ENCODE assay signal across 8 cellular contexts in genomic region chr1:222815367-222815765, GRCh38. TPM values are rescaled to one million over a fixed set of nuclear protein-coding genes. Genes with fewer than 3 reads are reported as not detected.
DNase-seq lines count a peak whose midpoint lies in the region; ATAC-seq, FAIRE-seq and TF ChIP-seq lines count a peak whose summit lies in the region.

No MANE protein-coding gene starts in this region.

- H3K56ac ChIP-seq in H1 (replicated peaks; ENCODE audit: insufficient read length, low read depth, low read length), result no peak overlapping the region

- no peak overlapping the region for H2BK120ac ChIP-seq in H1 (replicated peaks; ENCODE audit: low read depth, low read length)

- no peak overlapping the region for H4K91ac ChIP-seq in H1 (replicated peaks; ENCODE audit: insufficient read length, low read length)

- CTCF ChIA-PET in AG04449 (lab: Yijun Ruan, JAX), result interaction anchor here (0.9 to 2.6 kb wide), 3 partner anchors 22 to 308 kb away, joined by 3 to 8 read pairs (median 3); no protein-coding TSS in a partner anchor
- CTCF ChIA-PET in activated B cell treated with CpG ODN at 0.5 μM for 24 hours (lab: Charles Lee), result interaction anchor here (0.7 kb wide), 1 partner anchor 309 kb away, joined by 3 read pairs; no protein-coding TSS in a partner anchor
- CTCF ChIA-PET in H1 (lab: Charles Lee; ENCODE audit: partially characterized antibody), result interaction anchor here (0.6 kb wide), 1 partner anchor 233 kb away, joined by 3 read pairs; no protein-coding TSS in a partner anchor
- CTCF ChIA-PET in naive thymus-derived CD4-positive, alpha-beta T cell (lab: Charles Lee), result interaction anchor here (0.8 kb wide), 1 partner anchor 19 kb away, joined by 4 read pairs; no protein-coding TSS in a partner anchor

- peaks cover 0 to 4% (median 0%) of the 10 kb centered on the region in 4 experiments; a peak in 2 of 7 replicates for H3K4me1 ChIP-seq in H1 (replicated peaks in 1 of 4; ENCODE audit: control insufficient read depth in 3 of 4, insufficient read depth in 4 of 4, low read length in 3 of 4)
- no peaks in the 10 kb centered on the region for H3K4me1 ChIP-seq in naive thymus-derived CD4-positive, alpha-beta T cell (ENCODE audit: control insufficient read depth in 2 of 2, insufficient read depth in 2 of 2, low read length in 2 of 2)
- peaks cover 7 to 48% (median 27%) of the 10 kb centered on the region in 4 donors for H3K4me1 ChIP-seq in stomach

- peak overlapping the region; percentile 90 for H2AFZ ChIP-seq in H1 (ENCODE audit: low read length)

- H3K23me2 ChIP-seq in H1 (ENCODE audit: low read depth, low read length), result peaks cover 7% of the 10 kb centered on the region

- peaks cover 6% of the 10 kb centered on the region for H3K36me3 Mint-ChIP-seq in activated B cell treated with CpG ODN at 0.5 μM for 24 hours (ENCODE audit: low read depth)
- H3K36me3 Mint-ChIP-seq in naive thymus-derived CD4-positive, alpha-beta T cell, result peaks cover 0 to 4% (median 0%) of the 10 kb centered on the region in 5 donors

- H3K4me3 ChIP-seq in AG04449 (ENCODE audit: low read depth, low read length), result peak overlapping the region; percentile 77
- H3K4me3 ChIP-seq in H1 (ENCODE audit: extremely low read depth in 1 of 4, insufficient read depth in 2 of 4, low read depth in 3 of 4, low read length in 4 of 4), result peak overlapping the region; percentile 80 to 100 (median 83)
- peak overlapping the region; percentile 77 for H3K4me3 ChIP-seq in naive thymus-derived CD4-positive, alpha-beta T cell (ENCODE audit: low read length)
- H3K4me3 ChIP-seq in stomach, result peak overlapping the region; percentile 62 to 94 (median 88)

- 2% methylated on average over 16 of the region's 16 CpGs; no CpG with 5 or more reads in 1 of the 2 experiments for WGBS in H1 (ENCODE audit: extremely low coverage in 1 of 2, insufficient coverage in 1 of 2, insufficient read length in 1 of 2, insufficient replicate concordance in 2 of 2, low coverage in 1 of 2, low lambda C conversion rate in 2 of 2, missing lambda C conversion rate in 1 of 2), 2 experiments
- WGBS in stomach, 5 donors, result 0 to 2% (median 2%) methylated on average over 16 of the region's 16 CpGs

- peak overlapping the region; percentile 8; the same call in 1 of the 2 replicates for H3K27ac ChIP-seq in H1 (ENCODE audit: low read depth, low read length)
- peak overlapping the region; percentile 78 for H3K27ac ChIP-seq in naive thymus-derived CD4-positive, alpha-beta T cell (ENCODE audit: low read depth, low read length)
- H3K27ac ChIP-seq in stomach, result peak overlapping the region; percentile 76 to 96 (median 94)

- peak overlapping the region; percentile 84 for H3K27ac Mint-ChIP-seq in activated B cell treated with CpG ODN at 0.5 μM for 24 hours
- H3K27ac Mint-ChIP-seq in naive thymus-derived CD4-positive, alpha-beta T cell, result peak overlapping the region; percentile 79 to 94 (median 88)

- ATAC-seq in activated B cell treated with CpG ODN at 0.5 μM for 24 hours (ENCODE audit: low read depth), result no peak
- no peak for ATAC-seq in naive thymus-derived CD4-positive, alpha-beta T cell
- no peak for ATAC-seq in GM18861 (IDR thresholded peaks at IDR 0.05; ENCODE audit: unreplicated experiment)
- ATAC-seq in HG02610 (IDR thresholded peaks at IDR 0.05; ENCODE audit: unreplicated experiment), result no peak

- H3K36me3 ChIP-seq in H1 (ENCODE audit: control insufficient read depth in 2 of 4, insufficient read depth in 4 of 4, low read length in 3 of 4) (no peaks in the 10 kb centered on the region), stomach (no peaks in the 10 kb centered on the region)
- H3K36me3 ChIP-seq in naive thymus-derived CD4-positive, alpha-beta T cell (ENCODE audit: control insufficient read depth in 2 of 3, insufficient read depth in 3 of 3, low read length in 3 of 3), result peaks cover 0 to 5% (median 0%) of the 10 kb centered on the region in 3 experiments

- no peak overlapping the region for H4K8ac ChIP-seq in H1 (ENCODE audit: extremely low read depth, insufficient read depth, low read length)

- no peaks in the 10 kb centered on the region for H3K79me1 ChIP-seq in H1 (ENCODE audit: low read depth, low read length)

- H3K9me3 ChIP-seq in H1 (ENCODE audit: insufficient read depth in 2 of 2, low read depth in 1 of 2, low read length in 1 of 2) (no peaks in the 10 kb centered on the region), stomach (no peaks in the 10 kb centered on the region)
- no peaks in the 10 kb centered on the region for H3K9me3 ChIP-seq in naive thymus-derived CD4-positive, alpha-beta T cell (ENCODE audit: control insufficient read depth in 2 of 3, low read length in 3 of 3)

- H3K4me2 ChIP-seq in H1 (ENCODE audit: insufficient read depth in 1 of 2, low read depth in 2 of 2, low read length in 2 of 2), result peak overlapping the region; percentile 79 to 100

- FAIRE-seq in H1 (lab: Jason Lieb, UNC), result no peak

- H2AK5ac ChIP-seq in H1 (ENCODE audit: low read depth, low read length), result no peak overlapping the region

- H3K14ac ChIP-seq in H1 (ENCODE audit: insufficient read length), result no peak overlapping the region

- H4K20me1 ChIP-seq in H1 (replicated peaks in 1 of 2; ENCODE audit: control insufficient read depth in 1 of 2, insufficient read depth in 2 of 2, low read length in 2 of 2), result no peaks in the 10 kb centered on the region

- no peak overlapping the region for H3K4ac ChIP-seq in H1 (replicated peaks; ENCODE audit: insufficient read length, low read depth, low read length)

- no peak for DNase-seq in AG04449 (ENCODE audit: low read depth, low spot score)
- peak; percentile 31 for DNase-seq in HCEC 1CT
- DNase-seq in activated B cell treated with CpG ODN at 0.5 μM for 24 hours, result no peak
- DNase-seq in H1 (ENCODE audit: low read depth in 1 of 2, low spot score in 2 of 2), result no peak
- peak in 2 of 9 donors; percentile 5 to 71 for DNase-seq in naive thymus-derived CD4-positive, alpha-beta T cell
- no peak for DNase-seq in stomach

- H4K5ac ChIP-seq in H1 (ENCODE audit: insufficient read length, low read depth, low read length), result no peak overlapping the region

- no peaks in the 10 kb centered on the region for H3K9me3 Mint-ChIP-seq in activated B cell treated with CpG ODN at 0.5 μM for 24 hours
- peaks cover 0 to 3% (median 0%) of the 10 kb centered on the region in 11 donors for H3K9me3 Mint-ChIP-seq in naive thymus-derived CD4-positive, alpha-beta T cell

- no peak for TF ChIP-seq RAD21 in H1 (IDR thresholded peaks at IDR 0.05 in 1 of 2, conservative IDR thresholded peaks at IDR 0.05 in 1 of 2; ENCODE audit: low read depth in 2 of 2, low read length in 2 of 2)

- H2BK15ac ChIP-seq in H1 (ENCODE audit: low read length), result no peak overlapping the region

- H3K27me3 Mint-ChIP-seq in activated B cell treated with CpG ODN at 0.5 μM for 24 hours, result no peaks in the 10 kb centered on the region
- peaks cover 0 to 11% (median 0%) of the 10 kb centered on the region in 5 donors for H3K27me3 Mint-ChIP-seq in naive thymus-derived CD4-positive, alpha-beta T cell

- no peak overlapping the region for H3K18ac ChIP-seq in H1 (ENCODE audit: extremely low read depth, low read length)

- H3K27me3 ChIP-seq in H1 (replicated peaks in 1 of 4; ENCODE audit: control insufficient read depth in 3 of 4, extremely low read depth in 1 of 4, insufficient read depth in 3 of 4, low read length in 3 of 4), result peaks cover 0 to 4% (median 2%) of the 10 kb centered on the region in 4 experiments; a peak in 1 of 7 replicates
- H3K27me3 ChIP-seq in naive thymus-derived CD4-positive, alpha-beta T cell (ENCODE audit: control insufficient read depth in 2 of 2, insufficient read depth in 2 of 2, low read length in 2 of 2), result no peaks in the 10 kb centered on the region
- H3K27me3 ChIP-seq in stomach, result no peaks in the 10 kb centered on the region

- no peak overlapping the region for H3K23ac ChIP-seq in H1 (ENCODE audit: insufficient read length)

- peak overlapping the region; percentile 44; the same call in 1 of the 2 replicates for H2BK5ac ChIP-seq in H1 (ENCODE audit: low read depth, low read length)

- POLR2A ChIA-PET in AG04449 (lab: Yijun Ruan, JAX) (interaction anchor here (0.6 kb wide), 1 partner anchor 18 kb away, joined by 4 read pairs; no protein-coding TSS in a partner anchor), activated B cell treated with CpG ODN at 0.5 μM for 24 hours (lab: Charles Lee) (interaction anchor here (1.0 to 1.6 kb wide), 2 partner anchors 82 to 102 kb away, joined by 5 to 8 read pairs; no protein-coding TSS in a partner anchor), H1 (lab: Charles Lee; ENCODE audit: partially characterized antibody) (interaction anchor here (1.2 to 1.4 kb wide), 2 partner anchors 11 to 198 kb away, joined by 3 read pairs; no protein-coding TSS in a partner anchor)
- POLR2A ChIA-PET in naive thymus-derived CD4-positive, alpha-beta T cell (lab: Charles Lee), result no interaction called here

- no peak for TF ChIP-seq EP300 in H1 (IDR thresholded peaks at IDR 0.05; ENCODE audit: borderline replicate concordance in 1 of 2, low read depth in 2 of 2, low read length in 2 of 2)
- TF ChIP-seq EP300 in stomach (IDR thresholded peaks at IDR 0.05), result no peak

- TF ChIP-seq CTCF in AG04449 (IDR thresholded peaks at IDR 0.05; ENCODE audit: insufficient read depth, low read length, missing control alignments) (no peak), activated B cell treated with CpG ODN at 0.5 μM for 24 hours (IDR thresholded peaks at IDR 0.05) (no peak), H1 (IDR thresholded peaks at IDR 0.05; ENCODE audit: control extremely low read depth in 1 of 3, insufficient read depth in 1 of 3, low read depth in 1 of 3, low read length in 3 of 3) (no peak), stomach (IDR thresholded peaks at IDR 0.05) (no peak)

- no peak overlapping the region for H2BK20ac ChIP-seq in H1 (ENCODE audit: low read length)

- H3K9ac ChIP-seq in H1 (replicated peaks in 1 of 4; ENCODE audit: extremely low read depth in 1 of 4, low read depth in 3 of 4, low read length in 3 of 4), result peak overlapping the region; percentile 43 to 74 (median 62)

- no peak for TF ChIP-seq POLR2A in H1 (IDR thresholded peaks at IDR 0.05; ENCODE audit: control extremely low read depth in 1 of 2, low read depth in 2 of 2, low read length in 2 of 2)
- TF ChIP-seq POLR2A in stomach (IDR thresholded peaks at IDR 0.05), result no peak

- H3K4me3 Mint-ChIP-seq in activated B cell treated with CpG ODN at 0.5 μM for 24 hours, result peak overlapping the region; percentile 95
- peak overlapping the region; percentile 87 to 97 (median 95) for H3K4me3 Mint-ChIP-seq in naive thymus-derived CD4-positive, alpha-beta T cell

- intact Hi-C loops in activated B cell treated with CpG ODN at 0.5 μM for 24 hours (cut with micrococcal nuclease) (loop anchor here (2.0 to 10.0 kb wide), 2 partner anchors 77 to 1179 kb away; no protein-coding TSS in a partner anchor), stomach (cut with DNase I; ENCODE audit: low total_unique reads) (no loop called here)
- intact Hi-C loops in naive thymus-derived CD4-positive, alpha-beta T cell (cut with micrococcal nuclease), result loop anchor here (1.0 to 10.0 kb wide), 7 partner anchors 103 to 1071 kb away; partner anchors contain the start of genes AIDA (in 2 of the 2), BROX (in 2 of the 2), DUSP10 (in 1 of the 2) and MIA3 (in 1 of the 2)

- H3K79me2 ChIP-seq in H1 (ENCODE audit: control insufficient read depth in 1 of 2, insufficient read depth in 2 of 2, low read length in 2 of 2), result peaks cover 0 to 41% of the 10 kb centered on the region in 2 experiments; a peak in 2 of 4 replicates

- H2BK12ac ChIP-seq in H1 (ENCODE audit: low read depth, low read length), result no peak overlapping the region

- peaks cover 48% of the 10 kb centered on the region for H3K4me1 Mint-ChIP-seq in activated B cell treated with CpG ODN at 0.5 μM for 24 hours
- peaks cover 21 to 41% (median 32%) of the 10 kb centered on the region in 7 donors for H3K4me1 Mint-ChIP-seq in naive thymus-derived CD4-positive, alpha-beta T cell

RNA-seq across cellular contexts. Expression of gene DISP1, which starts 0.5 kb away (rescaled TPM):
- total RNA-seq in activated B cell treated with CpG ODN at 0.5 μM for 24 hours (4.5 and 5.1 TPM in 2 replicates), stomach (100 to 1,000 TPM in 1 of 5 donors, 10 to 100 TPM in 2, 1 to 10 TPM in 1, not detected in 1; 4.9 to 277 (median 18.8) TPM)
- total RNA-seq in H1 (2021; fragmentation: NEBNext Ultra II Directional; extraction: Animal tissue kit (Norgen Biotek cat#: 25700)), result 4.1 and 4.3 TPM in 2 replicates
- polyA plus RNA-seq in H1 (2011; rRNA removed) (4.2 and 6.1 TPM in 2 replicates), stomach (1 to 10 TPM in 2 of 3 donors, under 1 TPM in 1; 0.87 to 2.6 (median 1.9) TPM)
- 3.7 TPM for polyA plus RNA-seq in H1 (2011; cell fraction: cytosol; rRNA removed)
- polyA plus RNA-seq in H1 (2011; cell fraction: nucleus; rRNA removed), result 10.3 TPM
- polyA plus RNA-seq in H1 (2012, experiment 1 of 2), result 3.2 to 4.4 TPM (median 3.5 TPM) in 4 replicates
- polyA plus RNA-seq in H1 (2012, experiment 2 of 2), result 0.58 TPM
- 3.5 TPM for polyA plus RNA-seq in H1 (2013, experiment 1 of 2)
- polyA plus RNA-seq in H1 (2013, experiment 2 of 2), result 3.1 TPM
- polyA minus RNA-seq in H1 (2011; rRNA and poly(A)+ RNA removed), result 34.4 and 34.5 TPM in 2 replicates
- polyA minus RNA-seq in H1 (2011; cell fraction: cytosol; rRNA and poly(A)+ RNA removed), result 3.6 TPM
- polyA minus RNA-seq in H1 (2011; cell fraction: nucleus; rRNA and poly(A)+ RNA removed), result 18.1 TPM
- total RNA-seq in naive thymus-derived CD4-positive, alpha-beta T cell, result 1 to 10 TPM; 1.7 to 4.6 (median 3.0) TPM
- 1 to 10 TPM; 1.8 to 3.6 TPM for polyA plus RNA-seq in naive thymus-derived CD4-positive, alpha-beta T cell

Comparison
In these comparisons a context has a peak if more than half of its experiments do, and no peak if none do; other contexts are left out.
1. H3K27ac ChIP-seq: peak in every context shown above with its lines; median percentile 94 in stomach; 78 in naive thymus-derived CD4-positive, alpha-beta T cell; 8 in H1.